Comparison of ENCODE assay signal across 8 cellular contexts in genomic region chr12:95102916-95103671, GRCh38. TPM values are rescaled to one million over a fixed set of nuclear protein-coding genes. Genes with fewer than 3 reads are reported as not detected.
A peak's percentile ranks its signal among the peaks of the same experiment; 100 is the strongest.
DNase-seq lines count a peak whose midpoint lies in the region; ATAC-seq and TF ChIP-seq lines count a peak whose summit lies in the region.

No MANE protein-coding gene starts in this region.

- TF ChIP-seq POLR2A in vagina (IDR thresholded peaks at IDR 0.05) = no peak

- peak; percentile 95 for ATAC-seq in GM21528 (IDR thresholded peaks at IDR 0.05; ENCODE audit: low FRiP score, unreplicated experiment)

- H3K4me1 ChIP-seq in vagina = no peaks in the 10 kb centered on the region

- TF ChIP-seq CTCF in GM10266 (IDR thresholded peaks at IDR 0.05; ENCODE audit: control insufficient read depth, insufficient read depth, low read depth, missing control alignments) (no peak), vagina (IDR thresholded peaks at IDR 0.05) (no peak)

- no peaks in the 10 kb centered on the region for H3K9me3 ChIP-seq in vagina

- no peak overlapping the region for H3K27ac ChIP-seq in vagina

- H3K4me3 ChIP-seq in vagina = no peak overlapping the region

- no peaks in the 10 kb centered on the region for H3K27me3 ChIP-seq in vagina

- intact Hi-C loops in vagina (cut with DNase I) = no loop called here

- H3K36me3 ChIP-seq in vagina = peaks cover 0 to 11% of the 10 kb centered on the region in 2 donors

- DNase-seq in GM10266 (ENCODE audit: extremely low spot score) (peak; percentile 56), HT1080 (ENCODE audit: low read depth) (peak; percentile 99), RKO (ENCODE audit: low spot score) (peak; percentile 98), dermis blood vessel endothelial cell (peak; percentile 79), globus pallidus (ENCODE audit: low spot score) (no peak), vagina (ENCODE audit: extremely low spot score in 2 of 2) (no peak)
- DNase-seq in stimulated activated CD4-positive, alpha-beta T cell treated with anti-CD3 and anti-CD28 coated beads, Interleukin-2, amount 100 ng/mL, for 48 hours = peak; percentile 21 to 27

RNA-seq across cellular contexts. Expression of gene NR2C1, which starts 29.7 kb away (rescaled TPM):
- total RNA-seq in HT1080 (2014; rRNA removed; shearing (Covaris generic)) = 11.5 and 25.3 TPM in 2 replicates
- polyA plus RNA-seq in HT1080 (2015; cell fraction: cytosol; rRNA removed) = 11.3 and 13.6 TPM in 2 replicates
- 93.4 and 98.2 TPM in 2 replicates for polyA plus RNA-seq in HT1080 (2015; cell fraction: nucleus; rRNA removed)
- total RNA-seq in dermis blood vessel endothelial cell (23.3 and 28.1 TPM in 2 replicates), vagina (49.4 TPM)

Comparison
In these comparisons a context has a peak if more than half of its experiments do, and no peak if none do; other contexts are left out.
1. DNase-seq: peak in GM10266 (single experiment), HT1080 (single experiment), RKO (single experiment), dermis blood vessel endothelial cell (single experiment) and stimulated activated CD4-positive, alpha-beta T cell treated with anti-CD3 and anti-CD28 coated beads, Interleukin-2, amount 100 ng/mL, for 48 hours (2 of 2); none in globus pallidus (single experiment) and vagina (0 of 2).